8 cellular contexts compared by ENCODE assay signal in genomic region chr19:4051175-4052101, GRCh38. TPM values are rescaled to one million over a fixed set of nuclear protein-coding genes. Genes with fewer than 3 reads are reported as not detected.
DNase-seq lines count a peak whose midpoint lies in the region; ATAC-seq and TF ChIP-seq lines count a peak whose summit lies in the region.

No MANE protein-coding gene starts in this region.

- peak overlapping the region in 1 of 2 donors; percentile 15 for H3K4me3 ChIP-seq in gastroesophageal sphincter

- no peaks in the 10 kb centered on the region for H3K27me3 Mint-ChIP-seq in T-helper 17 cell

- no peaks in the 10 kb centered on the region for H3K27me3 ChIP-seq in gastroesophageal sphincter

- TF ChIP-seq EP300 in gastroesophageal sphincter (IDR thresholded peaks at IDR 0.05) = no peak

- H3K27ac ChIP-seq in gastroesophageal sphincter = peak overlapping the region in 3 of 4 donors; percentile 72 to 78 (median 75)

- peaks cover 0 to 83% (median 29%) of the 10 kb centered on the region in 3 donors for H3K4me1 ChIP-seq in gastroesophageal sphincter

- TF ChIP-seq CTCF in gastroesophageal sphincter (IDR thresholded peaks at IDR 0.05) = no peak

- ATAC-seq in T-helper 17 cell (peak; percentile 36), gastroesophageal sphincter (no peak), HG03520 (IDR thresholded peaks at IDR 0.05; ENCODE audit: unreplicated experiment) (no peak)

- WGBS in gastroesophageal sphincter (ENCODE audit: low coverage in 1 of 2), 2 donors = 78 to 90% methylated on average over 2 of the region's 15 CpGs

- H3K4me1 Mint-ChIP-seq in T-helper 17 cell = peaks cover 18% of the 10 kb centered on the region

- H3K9me3 ChIP-seq in T-helper 17 cell (ENCODE audit: control insufficient read depth, low read length, poor library complexity, severe bottlenecking) (no peaks in the 10 kb centered on the region), gastroesophageal sphincter (no peaks in the 10 kb centered on the region)

- H3K4me3 Mint-ChIP-seq in T-helper 17 cell = peak overlapping the region; percentile 66

- DNase-seq in HCEC 1CT (peak; percentile 71), T-helper 17 cell (no peak), amniotic stem cell (lab: John Stamatoyannopoulos, UW) (no peak), iPS-NIHi11 (ENCODE audit: low spot score) (no peak), NCI-H1105 (lab: John Stamatoyannopoulos, UW) (no peak)
- DNase-seq in stimulated activated CD8-positive, alpha-beta memory T cell treated with anti-CD3 and anti-CD28 coated beads, Interleukin-4, amount 100 ng/mL, for 48 hours = peak; percentile 76

- peaks cover 8% of the 10 kb centered on the region for H3K36me3 Mint-ChIP-seq in T-helper 17 cell (ENCODE audit: low read depth)

- H3K27ac Mint-ChIP-seq in T-helper 17 cell = peak overlapping the region; percentile 76

- peaks cover 0 to 87% of the 10 kb centered on the region in 2 donors for H3K36me3 ChIP-seq in gastroesophageal sphincter

- TF ChIP-seq POLR2A in gastroesophageal sphincter (IDR thresholded peaks at IDR 0.05) = no peak

RNA-seq across cellular contexts. Expression of gene ZBTB7A, which starts 15.3 kb away (rescaled TPM):
- total RNA-seq in T-helper 17 cell = 10 to 100 TPM; 47.3 to 51.1 TPM
- total RNA-seq in gastroesophageal sphincter = 100 to 1,000 TPM in 1 of 4 donors, 10 to 100 TPM in 3; 65.6 to 122 (median 82.4) TPM

RNA-seq across cellular contexts. Expression of gene PIAS4, which starts 43.9 kb away (rescaled TPM):
- total RNA-seq in T-helper 17 cell (10 to 100 TPM; 20.8 to 22.7 TPM), gastroesophageal sphincter (10 to 100 TPM; 15.3 to 26.4 (median 16.8) TPM)

Comparison
In these comparisons a context has a peak if more than half of its experiments do, and no peak if none do; other contexts are left out.
1. DNase-seq: peak in HCEC 1CT (single experiment) and stimulated activated CD8-positive, alpha-beta memory T cell treated with anti-CD3 and anti-CD28 coated beads, Interleukin-4, amount 100 ng/mL, for 48 hours (single experiment); none in T-helper 17 cell (0 of 3), amniotic stem cell (single experiment), iPS-NIHi11 (single experiment) and NCI-H1105 (single experiment).